In genomic region chr7:38907066-38907465, GRCh38 we compare ENCODE assay signal across 18 cellular contexts. TPM values are rescaled to one million over a fixed set of nuclear protein-coding genes. Genes with fewer than 3 reads are reported as not detected.
A peak's percentile ranks its signal among the peaks of the same experiment; 100 is the strongest.
DNase-seq lines count a peak whose midpoint lies in the region; ATAC-seq lines count a peak whose summit lies in the region.
"Had no signal": no experiment of that assay in that cellular context is flagged by ENCODE, and none has a peak within 500 bp of the region (broad histone marks: within the 10 kb centered on the region; RNA-seq: fewer than 3 reads in every experiment).

No MANE protein-coding gene starts in this region.

- H3K4me2 ChIP-seq in Karpas-422 (ENCODE audit: low read depth, low read length, poor library complexity, severe bottlenecking) = peak overlapping the region; percentile 83

- peak overlapping the region; percentile 44 for H3K4me3 Mint-ChIP-seq in activated naive CD4-positive, alpha-beta T cell treated with anti-CD3 and anti-CD28 coated beads for 36 hours
- H3K4me3 Mint-ChIP-seq in activated T-helper 2 cell treated with anti-CD3 and anti-CD28 coated beads, Interferon-gamma antibody, Interleukin-2, Interleukin-4, amounts not matched to agents 10 μg/mL and 5 μg/mL and 100 μg/mL, durations not matched to agents 14 hours and 24 hours and 36 hours (ENCODE audit: low read depth) = peak overlapping the region; percentile 58

- H3K27ac ChIP-seq in Karpas-422 (ENCODE audit: low read length) = no peak overlapping the region
- H3K27ac ChIP-seq: adrenal gland, foreskin keratinocyte, sigmoid colon, SJSA1, transverse colon had no signal

- peak overlapping the region; percentile 91; the same call in 1 of the 2 replicates for H3K4me3 ChIP-seq in Karpas-422 (ENCODE audit: low read length)
- H3K4me3 ChIP-seq: adrenal gland, lung, sigmoid colon, SJSA1, transverse colon had no signal

- peaks cover 11% of the 10 kb centered on the region for H3K36me3 Mint-ChIP-seq in activated naive CD4-positive, alpha-beta T cell treated with anti-CD3 and anti-CD28 coated beads for 36 hours (ENCODE audit: low read depth)
- peaks cover 13% of the 10 kb centered on the region for H3K36me3 Mint-ChIP-seq in activated T-helper 2 cell treated with anti-CD3 and anti-CD28 coated beads, Interferon-gamma antibody, Interleukin-2, Interleukin-4, amounts not matched to agents 10 μg/mL and 5 μg/mL and 100 μg/mL, durations not matched to agents 14 hours and 24 hours and 36 hours (ENCODE audit: low read depth)

- no peaks in the 10 kb centered on the region for H4K20me1 ChIP-seq in Karpas-422 (ENCODE audit: insufficient read depth, low read depth, low read length)

- no peaks in the 10 kb centered on the region for H3K9me3 ChIP-seq in Karpas-422 (ENCODE audit: low read length)
- H3K9me3 ChIP-seq: adrenal gland, sigmoid colon, SJSA1, transverse colon had no signal

- intact Hi-C loops in activated naive CD4-positive, alpha-beta T cell treated with anti-CD3 and anti-CD28 coated beads for 36 hours (cut with micrococcal nuclease) = loop anchor here (5.0 kb wide), 3 partner anchors 660 to 730 kb away; partner anchors contain the start of genes RALA, STARD3NL and YAE1
- intact Hi-C loops in activated T-helper 2 cell treated with anti-CD3 and anti-CD28 coated beads, Interferon-gamma antibody, Interleukin-2, Interleukin-4, amounts not matched to agents 10 μg/mL and 5 μg/mL and 100 μg/mL, durations not matched to agents 14 hours and 24 hours and 36 hours (cut with micrococcal nuclease) = loop anchor here (5.0 to 10.0 kb wide), 3 partner anchors 112 to 1228 kb away; partner anchors contain the start of genes MPLKIP and SUGCT
- intact Hi-C loops in left cardiac atrium (cut with DNase I) = no loop called here

- no peak overlapping the region for H2AFZ ChIP-seq in Karpas-422 (ENCODE audit: low read length)

- peaks cover 50% of the 10 kb centered on the region for H3K4me1 Mint-ChIP-seq in activated naive CD4-positive, alpha-beta T cell treated with anti-CD3 and anti-CD28 coated beads for 36 hours (ENCODE audit: low read depth)
- H3K4me1 Mint-ChIP-seq in activated T-helper 2 cell treated with anti-CD3 and anti-CD28 coated beads, Interferon-gamma antibody, Interleukin-2, Interleukin-4, amounts not matched to agents 10 μg/mL and 5 μg/mL and 100 μg/mL, durations not matched to agents 14 hours and 24 hours and 36 hours (ENCODE audit: low read depth) = peaks cover 46% of the 10 kb centered on the region

- H3K27me3 ChIP-seq in Karpas-422 (ENCODE audit: low read length) = no peaks in the 10 kb centered on the region
- H3K27me3 ChIP-seq: adrenal gland, foreskin keratinocyte, sigmoid colon, SJSA1, transverse colon had no signal

- DNase-seq in activated naive CD4-positive, alpha-beta T cell treated with anti-CD3 and anti-CD28 coated beads for 36 hours = no peak
- DNase-seq in activated naive CD4-positive, alpha-beta T cell treated with anti-CD3 and anti-CD28 coated beads, Interleukin-2, amount 50 U/mL, for 16 hours = no peak
- DNase-seq in Karpas-422 (no peak), pons (ENCODE audit: low spot score) (peak; percentile 32), anterior cingulate cortex (lab: John Stamatoyannopoulos, UW) (no peak), OCI-M1 (lab: John Stamatoyannopoulos, UW) (no peak), left cardiac atrium (no peak)
- DNase-seq in activated T-helper 2 cell treated with anti-CD3 and anti-CD28 coated beads, Interferon-gamma antibody, Interleukin-2, Interleukin-4, amounts not matched to agents 10 μg/mL and 5 μg/mL and 100 μg/mL, durations not matched to agents 14 hours and 24 hours and 36 hours (ENCODE audit: low spot score) = no peak
- DNase-seq: adrenal gland; cerebellar nuclear complex; DMS53; foreskin keratinocyte; NCI-H1105; sigmoid colon; stimulated activated CD4-positive, alpha-beta T cell treated with anti-CD3 and anti-CD28 coated beads, Interleukin-4, amount 100 ng/mL, for 1 hour; transverse colon had no signal

- no peak overlapping the region for H3K27ac Mint-ChIP-seq in activated naive CD4-positive, alpha-beta T cell treated with anti-CD3 and anti-CD28 coated beads for 36 hours
- no peak overlapping the region for H3K27ac Mint-ChIP-seq in activated T-helper 2 cell treated with anti-CD3 and anti-CD28 coated beads, Interferon-gamma antibody, Interleukin-2, Interleukin-4, amounts not matched to agents 10 μg/mL and 5 μg/mL and 100 μg/mL, durations not matched to agents 14 hours and 24 hours and 36 hours

- H3K4me1 ChIP-seq in Karpas-422 (ENCODE audit: low read length) = peaks cover 34% of the 10 kb centered on the region

- H3K9ac ChIP-seq in Karpas-422 (ENCODE audit: low read length) = no peak overlapping the region

- H3K9me3 Mint-ChIP-seq in activated naive CD4-positive, alpha-beta T cell treated with anti-CD3 and anti-CD28 coated beads for 36 hours = no peaks in the 10 kb centered on the region
- H3K9me3 Mint-ChIP-seq in activated T-helper 2 cell treated with anti-CD3 and anti-CD28 coated beads, Interferon-gamma antibody, Interleukin-2, Interleukin-4, amounts not matched to agents 10 μg/mL and 5 μg/mL and 100 μg/mL, durations not matched to agents 14 hours and 24 hours and 36 hours = no peaks in the 10 kb centered on the region

- H3K9me2 ChIP-seq in Karpas-422 (replicated peaks; ENCODE audit: insufficient read depth, low read length) = no peaks in the 10 kb centered on the region

- ATAC-seq in left cardiac atrium = no peak
- ATAC-seq: foreskin keratinocyte had no signal

- no peaks in the 10 kb centered on the region for H3K27me3 Mint-ChIP-seq in activated naive CD4-positive, alpha-beta T cell treated with anti-CD3 and anti-CD28 coated beads for 36 hours (ENCODE audit: low read depth)
- peaks cover 1% of the 10 kb centered on the region for H3K27me3 Mint-ChIP-seq in activated T-helper 2 cell treated with anti-CD3 and anti-CD28 coated beads, Interferon-gamma antibody, Interleukin-2, Interleukin-4, amounts not matched to agents 10 μg/mL and 5 μg/mL and 100 μg/mL, durations not matched to agents 14 hours and 24 hours and 36 hours (ENCODE audit: low read depth)

- H3K36me3 ChIP-seq in Karpas-422 (ENCODE audit: insufficient read depth, low read length) = no peaks in the 10 kb centered on the region
- H3K36me3 ChIP-seq: adrenal gland, sigmoid colon, SJSA1, transverse colon had no signal

- CTCF ChIA-PET in activated naive CD4-positive, alpha-beta T cell treated with anti-CD3 and anti-CD28 coated beads for 36 hours (lab: Charles Lee) = no interaction called here

- H3K79me2 ChIP-seq in Karpas-422 (ENCODE audit: low read length) = peaks cover 70% of the 10 kb centered on the region

RNA-seq across cellular contexts. Expression of gene VPS41, which starts 1.9 kb away (rescaled TPM):
- total RNA-seq in activated naive CD4-positive, alpha-beta T cell treated with anti-CD3 and anti-CD28 coated beads for 36 hours = 10 to 100 TPM; 51.1 to 57.8 TPM
- 71.6 and 98.1 TPM in 2 replicates for total RNA-seq in Karpas-422 (2014; rRNA removed; shearing (Covaris generic); ENCODE audit: low replicate concordance)
- 59.9 and 63.6 TPM in 2 replicates for total RNA-seq in activated T-helper 2 cell treated with anti-CD3 and anti-CD28 coated beads, Interferon-gamma antibody, Interleukin-2, Interleukin-4, amounts not matched to agents 10 μg/mL and 5 μg/mL and 100 μg/mL, durations not matched to agents 14 hours and 24 hours and 36 hours
- 10 to 100 TPM; 46.8 to 49.4 TPM for total RNA-seq in left cardiac atrium

Comparison
In these comparisons a context has a peak if more than half of its experiments do, and no peak if none do; other contexts are left out.
1. intact Hi-C loops: an anchor here in activated naive CD4-positive, alpha-beta T cell treated with anti-CD3 and anti-CD28 coated beads for 36 hours (5.0 kb wide) and activated T-helper 2 cell treated with anti-CD3 and anti-CD28 coated beads, Interferon-gamma antibody, Interleukin-2, Interleukin-4, amounts not matched to agents 10 μg/mL and 5 μg/mL and 100 μg/mL, durations not matched to agents 14 hours and 24 hours and 36 hours (5.0 to 10.0 kb wide); none called in left cardiac atrium.